Comparison of ENCODE assay signal across 24 cellular contexts in genomic region chr12:29907486-29907885, GRCh38.
"Had no signal": no experiment of that assay in that cellular context is flagged by ENCODE, and none has a peak within 500 bp of the region (broad histone marks: within the 10 kb centered on the region; RNA-seq: fewer than 3 reads in every experiment).

No MANE protein-coding gene starts in this region.

- H3K36me3 ChIP-seq: heart left ventricle, neutrophil, ovary, vagina had no signal

- H3K9me3 ChIP-seq: neutrophil, ovary, vagina had no signal

- H3K27ac ChIP-seq: heart left ventricle, neutrophil, ovary, skin epidermis, vagina had no signal

- DNase-seq: activated CD4-positive, alpha-beta T cell treated with anti-CD3 and anti-CD28 coated beads for 1 hour; activated CD4-positive, alpha-beta T cell treated with anti-CD3 and anti-CD28 coated beads, Interleukin-2, amount 10 ng/mL, durations not matched to agents 7 days and 5 days; activated CD8-positive, alpha-beta T cell treated with anti-CD3 and anti-CD28 coated beads for 36 hours; activated T-cell treated with anti-CD3 and anti-CD28 coated beads, Interleukin-2, amount 50 U/mL, for 4 hours; central memory CD4-positive, alpha-beta T cell; endodermal cell; heart left ventricle; left cardiac atrium; left ventricle myocardium superior; naive B cell; nephron progenitor cell; ovary; stimulated activated CD4-positive, alpha-beta T cell treated with anti-CD3 and anti-CD28 coated beads, Interleukin-12 subunit alpha, Interleukin-12 subunit beta, amount 100 ng/mL, for 4 hours; stimulated activated CD4-positive, alpha-beta T cell treated with anti-CD3 and anti-CD28 coated beads, Interleukin-4, amount 100 ng/mL, for 24 hours; T-helper 2 cell had no signal

- H3K27me3 ChIP-seq: heart left ventricle, neutrophil, ovary, vagina had no signal

- H3K4me3 ChIP-seq: heart left ventricle, ovary, skin epidermis, vagina had no signal

- H3K4me1 ChIP-seq: heart left ventricle, vagina had no signal

- ATAC-seq: activated CD8-positive, alpha-beta T cell treated with anti-CD3 and anti-CD28 coated beads for 36 hours; activated naive CD4-positive, alpha-beta T cell treated with anti-CD3 and anti-CD28 coated beads, Interleukin-2, amount 50 U/mL, for 72 hours; activated T-cell treated with anti-CD3 and anti-CD28 coated beads, Interleukin-2, amount 50 U/mL, for 4 hours; activated T-helper 17 cell treated with anti-CD3 and anti-CD28 coated beads, Interleukin-2, amount 50 U/mL, for 72 hours; esophagus mucosa; heart left ventricle; left cardiac atrium; left ventricle myocardium superior; sciatic nerve; stimulated activated effector memory CD8-positive, alpha-beta T cell treated with anti-CD3 and anti-CD28 coated beads, Interleukin-12 subunit alpha, Interleukin-12 subunit beta, amount 100 ng/mL, for 72 hours; WTC11 had no signal
